In the genomic region with DNA sequence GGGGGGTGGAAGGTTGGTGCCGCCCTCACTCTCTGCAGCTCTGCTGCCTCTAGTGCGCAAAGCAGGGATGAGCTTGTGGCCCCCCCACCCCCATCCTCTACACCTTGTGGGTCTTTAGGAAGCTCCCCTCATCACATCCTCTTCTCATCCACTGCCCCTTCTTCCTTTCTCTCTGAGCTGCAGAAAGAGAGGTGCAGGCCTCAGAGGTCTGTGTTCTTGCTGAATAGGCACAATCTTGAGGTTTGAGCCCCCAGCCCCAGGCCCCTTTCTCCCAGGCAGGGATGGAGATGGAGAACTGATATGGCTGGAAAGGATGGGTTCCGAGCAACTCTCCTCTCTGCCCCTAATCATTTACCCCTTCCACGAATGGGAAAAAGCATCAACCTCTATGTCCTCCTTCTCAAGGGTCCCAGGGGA, we compare ENCODE assay signal across 21 cellular contexts. TPM values are rescaled to one million over a fixed set of nuclear protein-coding genes. Genes with fewer than 3 reads are reported as not detected.
DNase-seq lines count a peak whose midpoint lies in the region; ATAC-seq and TF ChIP-seq lines count a peak whose summit lies in the region.
"Had no signal": no experiment of that assay in that cellular context is flagged by ENCODE, and none has a peak within 500 bp of the region (broad histone marks: within the 10 kb centered on the region; RNA-seq: fewer than 3 reads in every experiment).

No MANE protein-coding gene starts in this region.

- no peaks in the 10 kb centered on the region for H3K9me2 ChIP-seq in Loucy (replicated peaks; ENCODE audit: low read depth, low read length)

- H3K4me3 Mint-ChIP-seq in activated naive CD4-positive, alpha-beta T cell treated with anti-CD3 and anti-CD28 coated beads, Interleukin-2, amount 50 U/mL, for 24 hours: peak overlapping the region; percentile 17
- H3K4me3 Mint-ChIP-seq in endodermal cell: no peak overlapping the region

- peak; percentile 33; the same call in 1 of the 2 replicates for TF ChIP-seq CTCF in Loucy (conservative IDR thresholded peaks at IDR 0.05; ENCODE audit: low read length)
- peak; percentile 26 for TF ChIP-seq CTCF in endodermal cell (conservative IDR thresholded peaks at IDR 0.05)
- no peak for TF ChIP-seq CTCF in vagina (IDR thresholded peaks at IDR 0.05)
- no peak for TF ChIP-seq CTCF in mucosa of descending colon (IDR thresholded peaks at IDR 0.05)

- no peaks in the 10 kb centered on the region for H3K9me3 ChIP-seq in Loucy (ENCODE audit: insufficient read depth, low read depth, low read length)
- no peaks in the 10 kb centered on the region for H3K9me3 ChIP-seq in endodermal cell (ENCODE audit: control insufficient read depth, low read length)
- no peaks in the 10 kb centered on the region for H3K9me3 ChIP-seq in vagina
- no peaks in the 10 kb centered on the region for H3K9me3 ChIP-seq in mucosa of descending colon

- intact Hi-C loops in vagina (cut with DNase I): no loop called here
- intact Hi-C loops in mucosa of descending colon (cut with DNase I, micrococcal nuclease): no loop called here

- ATAC-seq in mucosa of descending colon (no peak), GM18498 (IDR thresholded peaks at IDR 0.05; ENCODE audit: unreplicated experiment) (no peak)
- ATAC-seq: HCT116 had no signal

- H3K36me3 ChIP-seq in Loucy (ENCODE audit: insufficient read depth, low read length): no peaks in the 10 kb centered on the region
- H3K36me3 ChIP-seq in endodermal cell (ENCODE audit: control insufficient read depth, insufficient read depth, low read length): no peaks in the 10 kb centered on the region
- H3K36me3 ChIP-seq in vagina: no peaks in the 10 kb centered on the region
- no peaks in the 10 kb centered on the region for H3K36me3 ChIP-seq in mucosa of descending colon (ENCODE audit: low read depth)

- H3K27me3 Mint-ChIP-seq in activated naive CD4-positive, alpha-beta T cell treated with anti-CD3 and anti-CD28 coated beads, Interleukin-2, amount 50 U/mL, for 24 hours: peaks cover 41% of the 10 kb centered on the region
- peaks cover 94% of the 10 kb centered on the region for H3K27me3 Mint-ChIP-seq in endodermal cell (ENCODE audit: insufficient read depth)

- no peak overlapping the region for H3K27ac Mint-ChIP-seq in activated naive CD4-positive, alpha-beta T cell treated with anti-CD3 and anti-CD28 coated beads, Interleukin-2, amount 50 U/mL, for 24 hours
- H3K27ac Mint-ChIP-seq in endodermal cell: no peak overlapping the region
- H3K27ac Mint-ChIP-seq: nephron progenitor cell, progenitor cell of endocrine pancreas had no signal

- WGBS in endodermal cell (ENCODE audit: insufficient coverage in 1 of 2, insufficient read length in 1 of 2), 2 experiments: 50% methylated on average over 4 of the region's 4 CpGs; no CpG with 5 or more reads in 1 of the 2 experiments

- H3K4me1 Mint-ChIP-seq in activated naive CD4-positive, alpha-beta T cell treated with anti-CD3 and anti-CD28 coated beads, Interleukin-2, amount 50 U/mL, for 24 hours: peaks cover 27% of the 10 kb centered on the region
- H3K4me1 Mint-ChIP-seq in endodermal cell: peaks cover 22% of the 10 kb centered on the region

- H3K36me3 Mint-ChIP-seq in activated naive CD4-positive, alpha-beta T cell treated with anti-CD3 and anti-CD28 coated beads, Interleukin-2, amount 50 U/mL, for 24 hours: no peaks in the 10 kb centered on the region
- no peaks in the 10 kb centered on the region for H3K36me3 Mint-ChIP-seq in endodermal cell (ENCODE audit: low read depth)

- H4K20me1 ChIP-seq in Loucy (ENCODE audit: insufficient read depth, low read length, poor library complexity, severe bottlenecking): no peaks in the 10 kb centered on the region

- no peaks in the 10 kb centered on the region for H3F3A ChIP-seq in Loucy (ENCODE audit: low read depth)

- no peak for TF ChIP-seq POLR2A in vagina (IDR thresholded peaks at IDR 0.05)

- H3K79me2 ChIP-seq in Loucy (ENCODE audit: insufficient read depth, low read length): no peaks in the 10 kb centered on the region

- no peak overlapping the region for H2AFZ ChIP-seq in Loucy (ENCODE audit: low read length)

- H3K4me2 ChIP-seq in Loucy (ENCODE audit: low read depth, low read length, poor library complexity, severe bottlenecking): no peak overlapping the region

- no peaks in the 10 kb centered on the region for H3K9me3 Mint-ChIP-seq in activated naive CD4-positive, alpha-beta T cell treated with anti-CD3 and anti-CD28 coated beads, Interleukin-2, amount 50 U/mL, for 24 hours
- H3K9me3 Mint-ChIP-seq in endodermal cell: no peaks in the 10 kb centered on the region
- H3K9me3 Mint-ChIP-seq: nephron progenitor cell had no signal

- H3K27me3 ChIP-seq in Loucy (ENCODE audit: insufficient read depth, low read length, poor library complexity, severe bottlenecking) (peaks cover 21% of the 10 kb centered on the region), endodermal cell (ENCODE audit: control insufficient read depth, insufficient read depth, low read length, poor library complexity, severe bottlenecking) (peaks cover 89% of the 10 kb centered on the region), vagina (no peaks in the 10 kb centered on the region)

- H3K4me3 ChIP-seq in Loucy (ENCODE audit: low read length, poor library complexity, severe bottlenecking): no peak overlapping the region
- no peak overlapping the region for H3K4me3 ChIP-seq in endodermal cell (ENCODE audit: low read length)
- no peak overlapping the region for H3K4me3 ChIP-seq in vagina
- no peak overlapping the region for H3K4me3 ChIP-seq in mucosa of descending colon

- H3K9ac ChIP-seq in Loucy (ENCODE audit: low read depth, low read length, poor library complexity, severe bottlenecking) (no peak overlapping the region), endodermal cell (ENCODE audit: extremely low read depth, low read length, poor library complexity, severe bottlenecking) (no peak overlapping the region)

- H3K4me1 ChIP-seq in Loucy (ENCODE audit: insufficient read depth, low read length, poor library complexity, severe bottlenecking) (peaks cover 10% of the 10 kb centered on the region), endodermal cell (ENCODE audit: control insufficient read depth, insufficient read depth, low read length) (peaks cover 4% of the 10 kb centered on the region), vagina (peaks cover 70% of the 10 kb centered on the region), mucosa of descending colon (ENCODE audit: low read depth) (peaks cover 28% of the 10 kb centered on the region)

- H3K27ac ChIP-seq in endodermal cell (ENCODE audit: low read depth, low read length) (no peak overlapping the region), vagina (peak overlapping the region; percentile 92)

- no peak for DNase-seq in activated naive CD4-positive, alpha-beta T cell treated with Interleukin-2 at 50 U/mL for 16 hours
- no peak for DNase-seq in endodermal cell
- no peak for DNase-seq in vagina (ENCODE audit: extremely low spot score in 2 of 2)
- no peak for DNase-seq in mucosa of descending colon
- no peak for DNase-seq in central memory CD4-positive, alpha-beta T cell
- DNase-seq: activated CD4-positive, alpha-beta T cell treated with anti-CD3 and anti-CD28 coated beads, Interleukin-2, amount 50 U/mL, for 1 hour; activated CD8-positive, alpha-beta memory T cell treated with anti-CD3 and anti-CD28 coated beads, Interleukin-2, amount 50 U/mL, for 48 hours; midbrain; NCI-H1105 treated with DMSO at 0.1 percent for 48 hours; NCI-H2171; NCI-H526 treated with DMSO at 0.1 percent for 48 hours; nephron progenitor cell; Right ventricle myocardium superior; stimulated activated CD4-positive, alpha-beta T cell treated with anti-CD3 and anti-CD28 coated beads, Interleukin-2, amount 100 ng/mL, for 24 hours had no signal

RNA-seq across cellular contexts. Expression of a gene that starts 2.6 kb away (rescaled TPM):
- total RNA-seq in endodermal cell: 1 to 10 TPM in 1 of 2 donors, under 1 TPM in 1; 0.84 to 1.1 TPM
- polyA plus RNA-seq in endodermal cell (2013, experiment 1 of 2): 7.5 TPM
- 6.6 TPM for polyA plus RNA-seq in endodermal cell (2013, experiment 2 of 2)
- total RNA-seq in vagina: 4.9 TPM
- under 1 TPM; 0.07 to 0.32 (median 0.12) TPM for total RNA-seq in mucosa of descending colon
- total RNA-seq: T-helper 1 cell treated with Interleukin-12 subunit alpha and Interleukin-12 subunit beta and Interleukin-4 antibody, amounts not matched to agents 30 ng/mL and 1 ng/mL, for 36 hours had no signal

RNA-seq across cellular contexts. Expression of a gene that starts 16.1 kb away (rescaled TPM):
- total RNA-seq in endodermal cell: 10 to 100 TPM; 40.4 to 40.5 TPM
- polyA plus RNA-seq in endodermal cell (2013, experiment 1 of 2): 22.2 TPM
- 21.2 TPM for polyA plus RNA-seq in endodermal cell (2013, experiment 2 of 2)
- 73.4 TPM for total RNA-seq in vagina
- total RNA-seq in mucosa of descending colon: 10 to 100 TPM; 54.3 to 95.3 (median 65.4) TPM

RNA-seq across cellular contexts. Expression of a gene that starts 30.6 kb away (rescaled TPM):
- under 1 TPM in 1 of 2 donors, not detected in 1; 0.66 TPM for total RNA-seq in endodermal cell
- polyA plus RNA-seq in endodermal cell (2013, experiment 1 of 2): 0.21 TPM
- not detected for polyA plus RNA-seq in endodermal cell (2013, experiment 2 of 2)
- total RNA-seq in vagina: 21.9 TPM
- 10 to 100 TPM; 16.2 to 40.0 (median 27.4) TPM for total RNA-seq in mucosa of descending colon
- total RNA-seq: Daoy had no signal

RNA-seq across cellular contexts. Expression of a gene that starts 54.9 kb away (rescaled TPM):
- total RNA-seq in endodermal cell: 1 to 10 TPM; 3.5 to 7.1 TPM
- polyA plus RNA-seq in endodermal cell (2013, experiment 1 of 2): 2.6 TPM
- polyA plus RNA-seq in endodermal cell (2013, experiment 2 of 2): 1.6 TPM
- total RNA-seq in vagina: not detected
- total RNA-seq in mucosa of descending colon: 1 to 10 TPM; 1.6 to 3.4 (median 2.4) TPM

Comparison
In these comparisons a context has a peak if more than half of its experiments do, and no peak if none do; other contexts are left out.
1. CTCF ChIP-seq: peak in Loucy (single experiment) and endodermal cell (single experiment); none in vagina (0 of 3) and mucosa of descending colon (single experiment).
2. RNA of a gene that starts 30.6 kb away (total RNA-seq): 16.2 to 40.0 TPM in mucosa of descending colon and 21.9 TPM in vagina (single experiment); 0.66 TPM in endodermal cell; every median in the first group is over 10 times any median in the second.